1 cellular context compared by ENCODE assay signal in genomic region chr22:17770180-17771077, GRCh38.
TF ChIP-seq lines count a peak whose summit lies in the region.

No MANE protein-coding gene starts in this region.

TF ChIP-seq in H1, 55 proteins besides CTCF, POLR2A, EP300 and RAD21:
- TF ChIP-seq RBBP5 (IDR thresholded peaks at IDR 0.05; ENCODE audit: borderline replicate concordance, low read depth, low read length) (no peak), CTBP2 (IDR thresholded peaks at IDR 0.05; ENCODE audit: borderline replicate concordance, insufficient read depth, insufficient read length, low read length) (no peak), CHD2 (IDR thresholded peaks at IDR 0.05; ENCODE audit: low read length) (no peak), BACH1 (IDR thresholded peaks at IDR 0.05; ENCODE audit: low read length) (no peak), E2F6 (IDR thresholded peaks at IDR 0.05) (no peak), CREB1 (IDR thresholded peaks at IDR 0.05) (no peak), SIN3A (conservative IDR thresholded peaks at IDR 0.05 in 1 of 2, IDR thresholded peaks at IDR 0.05 in 1 of 2; ENCODE audit: low read depth in 1 of 2, low read length in 2 of 2) (no peak), POU5F1 (IDR thresholded peaks at IDR 0.05; ENCODE audit: low read depth, low read length) (no peak), TAF7 (optimal IDR thresholded peaks at IDR 0.05; ENCODE audit: borderline replicate concordance, low read depth, low read length) (no peak), EGR1 (IDR thresholded peaks at IDR 0.05; ENCODE audit: borderline replicate concordance, low read depth, low read length) (no peak)
TF ChIP-seq in H1: peak in this region for 0.
